In the genomic region with DNA sequence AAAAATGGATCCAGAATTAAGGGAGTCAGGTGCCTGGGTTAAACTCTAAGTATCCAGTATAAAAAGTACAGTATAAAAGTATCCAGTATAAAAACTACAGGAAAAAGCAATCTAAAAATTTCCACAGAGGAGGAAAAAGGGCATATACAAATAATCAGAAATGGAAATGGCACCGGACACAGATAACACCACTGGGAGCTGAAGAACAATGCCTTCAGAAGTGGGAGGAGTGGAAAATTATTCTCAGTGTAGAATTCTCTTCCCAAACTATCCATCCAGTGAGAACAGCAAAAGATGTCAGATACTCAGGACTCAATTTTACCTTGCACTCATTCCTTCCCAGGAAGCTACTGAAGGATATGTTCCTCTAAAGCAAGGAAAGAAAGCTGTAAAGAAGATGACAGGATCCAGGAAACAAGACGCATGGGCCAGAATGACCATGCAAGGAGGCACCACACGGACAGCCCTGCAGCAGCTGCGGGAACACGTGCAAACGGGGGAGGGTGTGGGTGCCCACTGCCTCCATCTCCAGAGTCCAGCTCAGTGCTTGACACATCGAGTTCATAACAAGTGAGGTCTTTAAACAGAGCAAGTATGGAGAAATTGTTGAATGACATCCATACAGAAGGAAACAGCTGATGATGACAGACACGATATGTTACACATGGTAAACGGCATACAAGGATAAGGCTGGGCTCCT, we compare ENCODE assay signal across 13 cellular contexts.
A peak's percentile ranks its signal among the peaks of the same experiment; 100 is the strongest.
DNase-seq lines count a peak whose midpoint lies in the region; ATAC-seq and TF ChIP-seq lines count a peak whose summit lies in the region.
"Had no signal": no experiment of that assay in that cellular context is flagged by ENCODE, and none has a peak within 500 bp of the region (broad histone marks: within the 10 kb centered on the region; RNA-seq: fewer than 3 reads in every experiment).

No MANE protein-coding gene starts in this region.

- H3K36me3 ChIP-seq in IMR-90 (ENCODE audit: control insufficient read depth, insufficient read depth, low read length) (peaks cover 13% of the 10 kb centered on the region), psoas muscle (ENCODE audit: insufficient read depth in 1 of 2, low read depth in 1 of 2) (peaks cover 0 to 3% of the 10 kb centered on the region in 2 donors)

- peak overlapping the region; percentile 54; the same call in 1 of the 2 replicates for H3K23ac ChIP-seq in IMR-90 (ENCODE audit: low read depth, low read length)

- no TSS peak for BruUV-seq in IMR-90 (replicated peaks; lab: Mats Ljungman, UMichigan)

- peak overlapping the region; percentile 65 for H3K14ac ChIP-seq in IMR-90 (replicated peaks; ENCODE audit: low read depth, low read length)

- no peak overlapping the region for H2AFZ ChIP-seq in IMR-90 (replicated peaks; ENCODE audit: low read length, poor library complexity)
- H2AFZ ChIP-seq: GM23338 had no signal

- H3K56ac ChIP-seq in IMR-90 (ENCODE audit: extremely low read depth, insufficient read depth, low read length), result no peak overlapping the region

- no CpG with 5 or more reads among the region's 9 CpGs for WGBS in IMR-90 (ENCODE audit: extremely low coverage in 2 of 2, insufficient read length in 1 of 2), 2 experiments
- WGBS in psoas muscle, 3 donors, result 43 to 45% (median 44%) methylated on average over 9 of the region's 9 CpGs

- TF ChIP-seq POLR2A in IMR-90 (IDR thresholded peaks at IDR 0.05; ENCODE audit: low read depth, low read length), result 0 out of 2 replicates have a peak, but pooled peaks have one; percentile 20

- ATAC-seq in IMR-90 (ENCODE audit: low read depth) (peak; percentile 25), left ventricle myocardium superior (peak; percentile 19), psoas muscle (peak; percentile 56 to 83 (median 72)), GM18517 (IDR thresholded peaks at IDR 0.05; ENCODE audit: unreplicated experiment) (no peak), HG03565 (IDR thresholded peaks at IDR 0.05; ENCODE audit: unreplicated experiment) (no peak)
- ATAC-seq: GM23338 had no signal

- peaks cover 29% of the 10 kb centered on the region for H3K4me1 ChIP-seq in IMR-90 (ENCODE audit: control insufficient read depth, insufficient read depth, low read length)
- H3K4me1 ChIP-seq in psoas muscle, result peaks cover 24% of the 10 kb centered on the region

- H3K79me1 ChIP-seq in IMR-90 (ENCODE audit: low read depth in 1 of 2, low read length in 2 of 2), result peaks cover 20 to 84% of the 10 kb centered on the region in 2 experiments; a peak in 3 of 4 replicates

- intact Hi-C loops in IMR-90 (cut with micrococcal nuclease) (no loop called here), left ventricle myocardium superior (cut with micrococcal nuclease) (no loop called here), psoas muscle (cut with DNase I) (no loop called here)
- intact Hi-C loops in activated T-helper 2 cell treated with anti-CD3 and anti-CD28 coated beads, Interferon-gamma antibody, Interleukin-2, Interleukin-4, amounts not matched to agents 10 μg/mL and 5 μg/mL and 100 μg/mL, durations not matched to agents 14 hours and 24 hours and 36 hours (cut with micrococcal nuclease), result no loop called here

- no peak for TF ChIP-seq CTCF in IMR-90 (conservative IDR thresholded peaks at IDR 0.05; ENCODE audit: low read depth, low read length)
- no peak for TF ChIP-seq CTCF in psoas muscle (IDR thresholded peaks at IDR 0.05)

- H3K4me3 ChIP-seq in IMR-90 (ENCODE audit: insufficient read depth, low read depth, low read length) (no peak overlapping the region), psoas muscle (no peak overlapping the region)
- H3K4me3 ChIP-seq: GM23338 had no signal

- H3K27ac ChIP-seq in IMR-90 (ENCODE audit: insufficient read depth, low read length) (peak overlapping the region; percentile 26), psoas muscle (peak overlapping the region; percentile 6)

- in situ Hi-C loops in IMR-90 (cut with MboI; ENCODE audit: low sequenced_read_pairs), result no loop called here

- H3K9me3 Mint-ChIP-seq in activated T-helper 2 cell treated with anti-CD3 and anti-CD28 coated beads, Interferon-gamma antibody, Interleukin-2, Interleukin-4, amounts not matched to agents 10 μg/mL and 5 μg/mL and 100 μg/mL, durations not matched to agents 14 hours and 24 hours and 36 hours, result no peaks in the 10 kb centered on the region
- H3K9me3 Mint-ChIP-seq: GM23338 had no signal

- no peak overlapping the region for H4K5ac ChIP-seq in IMR-90 (ENCODE audit: low read depth, low read length)

- TF ChIP-seq RAD21 in IMR-90 (IDR thresholded peaks at IDR 0.05; ENCODE audit: low read length), result no peak

- dilution Hi-C loops in IMR-90 (cut with HindIII; ENCODE audit: low sequenced_read_pairs, unreplicated experiment), result no loop called here

- DNase-seq in IMR-90 (peak; percentile 86), left ventricle myocardium superior (no peak), psoas muscle (no peak), T1000 (lab: John Stamatoyannopoulos, UW) (no peak)
- DNase-seq in activated T-helper 2 cell treated with anti-CD3 and anti-CD28 coated beads, Interferon-gamma antibody, Interleukin-2, Interleukin-4, amounts not matched to agents 10 μg/mL and 5 μg/mL and 100 μg/mL, durations not matched to agents 14 hours and 24 hours and 36 hours (ENCODE audit: low spot score), result no peak
- DNase-seq: activated CD4-positive, alpha-beta T cell treated with anti-CD3 and anti-CD28 coated beads, Interleukin-2, amount 50 U/mL, for 48 hours; activated naive CD4-positive, alpha-beta T cell treated with anti-CD3 and anti-CD28 coated beads, Interleukin-2, amount 50 U/mL, for 16 hours; KG1; NCI-H1694; NCI-H526 had no signal

- H4K8ac ChIP-seq in IMR-90 (ENCODE audit: low read depth in 2 of 2, low read length in 2 of 2), result peak overlapping the region in 1 of 2 experiments; percentile 4; a peak in 1 of 4 replicates

- no peaks in the 10 kb centered on the region for H3K9me3 ChIP-seq in IMR-90 (ENCODE audit: control insufficient read depth, insufficient read depth, low read length)
- no peaks in the 10 kb centered on the region for H3K9me3 ChIP-seq in psoas muscle

- peaks cover 72% of the 10 kb centered on the region for H3K4me1 Mint-ChIP-seq in activated T-helper 2 cell treated with anti-CD3 and anti-CD28 coated beads, Interferon-gamma antibody, Interleukin-2, Interleukin-4, amounts not matched to agents 10 μg/mL and 5 μg/mL and 100 μg/mL, durations not matched to agents 14 hours and 24 hours and 36 hours (ENCODE audit: low read depth)

- H3K27ac Mint-ChIP-seq in activated T-helper 2 cell treated with anti-CD3 and anti-CD28 coated beads, Interferon-gamma antibody, Interleukin-2, Interleukin-4, amounts not matched to agents 10 μg/mL and 5 μg/mL and 100 μg/mL, durations not matched to agents 14 hours and 24 hours and 36 hours, result peak overlapping the region; percentile 45

- H3K18ac ChIP-seq in IMR-90 (ENCODE audit: low read depth, low read length), result no peak overlapping the region

- H2BK20ac ChIP-seq in IMR-90 (ENCODE audit: low read depth, low read length), result peak overlapping the region; percentile 55; the same call in 1 of the 2 replicates

- H2BK15ac ChIP-seq in IMR-90 (ENCODE audit: low read depth, low read length), result peak overlapping the region; percentile 0; the same call in 1 of the 3 replicates

- CTCF ChIA-PET in IMR-90 (lab: Yijun Ruan, JAX), result interaction anchor here (0.6 kb wide), 1 partner anchor 235 kb away, joined by 3 read pairs; no protein-coding TSS in a partner anchor

- no peak overlapping the region for H2AK9ac ChIP-seq in IMR-90 (replicated peaks; ENCODE audit: low read depth, low read length, poor library complexity)

- no peaks in the 10 kb centered on the region for H3K27me3 Mint-ChIP-seq in activated T-helper 2 cell treated with anti-CD3 and anti-CD28 coated beads, Interferon-gamma antibody, Interleukin-2, Interleukin-4, amounts not matched to agents 10 μg/mL and 5 μg/mL and 100 μg/mL, durations not matched to agents 14 hours and 24 hours and 36 hours (ENCODE audit: low read depth)

- H2AK5ac ChIP-seq in IMR-90 (ENCODE audit: low read depth, low read length), result peak overlapping the region; percentile 21

- H3K27me3 ChIP-seq in IMR-90 (ENCODE audit: control insufficient read depth, insufficient read depth, low read length) (no peaks in the 10 kb centered on the region), psoas muscle (ENCODE audit: insufficient read depth in 3 of 3, low read length in 2 of 3) (no peaks in the 10 kb centered on the region)

- H3K36me3 Mint-ChIP-seq in activated T-helper 2 cell treated with anti-CD3 and anti-CD28 coated beads, Interferon-gamma antibody, Interleukin-2, Interleukin-4, amounts not matched to agents 10 μg/mL and 5 μg/mL and 100 μg/mL, durations not matched to agents 14 hours and 24 hours and 36 hours (ENCODE audit: low read depth), result peaks cover 56% of the 10 kb centered on the region

- peaks cover 38% of the 10 kb centered on the region for H3K9me1 ChIP-seq in IMR-90 (ENCODE audit: insufficient read depth, low read length)

- H3K4me2 ChIP-seq in IMR-90 (ENCODE audit: low read depth, low read length), result peak overlapping the region; percentile 2; the same call in 1 of the 2 replicates
- H3K4me2 ChIP-seq: GM23338 had no signal

- H2BK5ac ChIP-seq in IMR-90 (ENCODE audit: low read depth, low read length, poor library complexity, severe bottlenecking), result peak overlapping the region; percentile 56

- no peak overlapping the region; the same call in 1 of the 2 replicates for H4K91ac ChIP-seq in IMR-90 (ENCODE audit: insufficient read depth, low read depth, low read length)

- H3K9ac ChIP-seq in IMR-90 (ENCODE audit: low read depth, low read length), result peak overlapping the region; percentile 10; the same call in 1 of the 2 replicates

- H3K4ac ChIP-seq in IMR-90 (ENCODE audit: low read depth, low read length), result peak overlapping the region; percentile 10; the same call in 1 of the 2 replicates

- no peak overlapping the region for H3K4me3 Mint-ChIP-seq in activated T-helper 2 cell treated with anti-CD3 and anti-CD28 coated beads, Interferon-gamma antibody, Interleukin-2, Interleukin-4, amounts not matched to agents 10 μg/mL and 5 μg/mL and 100 μg/mL, durations not matched to agents 14 hours and 24 hours and 36 hours (ENCODE audit: low read depth)
- H3K4me3 Mint-ChIP-seq: GM23338 had no signal

- peaks cover 15% of the 10 kb centered on the region for H4K20me1 ChIP-seq in IMR-90 (ENCODE audit: insufficient read depth, low read length)

- H2BK120ac ChIP-seq in IMR-90 (ENCODE audit: low read depth, low read length), result peak overlapping the region; percentile 41

- POLR2A ChIA-PET in IMR-90 (lab: Charles Lee; ENCODE audit: unreplicated experiment), result no interaction called here

TF ChIP-seq in IMR-90, 13 proteins besides CTCF, POLR2A, EP300 and RAD21 (continues in another document):
- TF ChIP-seq MXI1 (IDR thresholded peaks at IDR 0.05; ENCODE audit: borderline replicate concordance, low read depth, low read length), result peak; percentile 80; the same call in 1 of the 2 replicates
- no peak for TF ChIP-seq RFX5 (IDR thresholded peaks at IDR 0.05; ENCODE audit: low read depth, low read length)

Comparison
In these comparisons a context has a peak if more than half of its experiments do, and no peak if none do; other contexts are left out.
1. ATAC-seq: peak in IMR-90 (single experiment), left ventricle myocardium superior (single experiment) and psoas muscle (4 of 4); none in GM18517 (single experiment) and HG03565 (single experiment).